8 cellular contexts compared by ENCODE assay signal in the genomic region with DNA sequence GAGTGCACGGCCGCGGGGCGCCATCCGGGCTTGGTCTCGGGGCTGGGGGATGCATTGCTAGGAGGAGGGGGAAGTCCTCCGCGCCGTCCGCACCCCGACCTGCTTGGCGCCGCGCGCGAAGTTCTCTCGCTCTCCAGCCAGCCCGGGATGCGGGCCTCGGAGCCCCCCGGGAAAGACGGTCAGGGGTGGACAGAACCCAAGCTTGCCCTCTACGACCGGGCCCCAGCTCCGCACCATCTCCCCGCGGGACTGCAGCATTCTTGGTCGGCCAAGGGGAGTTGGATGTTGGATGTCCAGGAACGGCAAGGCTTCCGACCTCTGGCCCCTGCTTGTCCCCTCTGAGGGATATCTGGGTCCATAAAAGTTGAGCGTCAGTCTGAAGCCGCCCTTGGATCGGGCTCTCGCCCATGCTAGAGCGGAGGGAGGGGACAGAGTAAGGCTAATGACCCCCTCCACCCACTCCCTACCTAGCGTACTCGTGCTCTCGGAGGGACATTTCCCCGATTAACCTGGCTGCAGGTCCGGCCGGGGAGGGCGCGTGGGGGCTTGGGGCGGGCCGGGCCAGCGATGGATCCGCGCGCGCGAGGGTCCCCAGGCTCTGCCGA. TPM values are rescaled to one million over a fixed set of nuclear protein-coding genes. Genes with fewer than 3 reads are reported as not detected.
DNase-seq lines count a peak whose midpoint lies in the region; ATAC-seq, FAIRE-seq and TF ChIP-seq lines count a peak whose summit lies in the region.

No MANE protein-coding gene starts in this region.

- H3K9me3 ChIP-seq in right atrium auricular region: no peaks in the 10 kb centered on the region
- no peaks in the 10 kb centered on the region for H3K9me3 ChIP-seq in astrocyte (ENCODE audit: insufficient read depth, low read depth, low read length)
- no peaks in the 10 kb centered on the region for H3K9me3 ChIP-seq in right lobe of liver
- H3K9me3 ChIP-seq in vagina: no peaks in the 10 kb centered on the region
- no peaks in the 10 kb centered on the region for H3K9me3 ChIP-seq in mucosa of descending colon

- H3K4me1 ChIP-seq in right atrium auricular region: peaks cover 0 to 22% of the 10 kb centered on the region in 2 donors
- peaks cover 6% of the 10 kb centered on the region for H3K4me1 ChIP-seq in astrocyte (ENCODE audit: insufficient read depth, low read length)
- peaks cover 0 to 11% (median 0%) of the 10 kb centered on the region in 4 donors for H3K4me1 ChIP-seq in right lobe of liver
- H3K4me1 ChIP-seq in vagina: peaks cover 12% of the 10 kb centered on the region
- H3K4me1 ChIP-seq in mucosa of descending colon (ENCODE audit: low read depth): peaks cover 7% of the 10 kb centered on the region

- peaks cover 7% of the 10 kb centered on the region for H3K9me3 Mint-ChIP-seq in astrocyte (ENCODE audit: unreplicated experiment)

- FAIRE-seq in astrocyte (lab: Jason Lieb, UNC): no peak

- no peak for TF ChIP-seq POLR2A in right lobe of liver (IDR thresholded peaks at IDR 0.05)
- no peak for TF ChIP-seq POLR2A in vagina (IDR thresholded peaks at IDR 0.05)

- peaks cover 5 to 17% of the 10 kb centered on the region in 2 donors for H3K27me3 ChIP-seq in right atrium auricular region
- peaks cover 28% of the 10 kb centered on the region for H3K27me3 ChIP-seq in astrocyte (ENCODE audit: insufficient read depth, low read length)
- H3K27me3 ChIP-seq in right lobe of liver: peaks cover 0 to 28% of the 10 kb centered on the region in 2 donors
- no peaks in the 10 kb centered on the region for H3K27me3 ChIP-seq in vagina

- ATAC-seq in right lobe of liver: no peak
- ATAC-seq in mucosa of descending colon: no peak
- no peak for ATAC-seq in HG02884 (IDR thresholded peaks at IDR 0.05; ENCODE audit: unreplicated experiment)

- no peaks in the 10 kb centered on the region for H4K20me1 ChIP-seq in astrocyte (ENCODE audit: insufficient read depth, low read length)

- no peak overlapping the region for H3K27ac Mint-ChIP-seq in astrocyte (ENCODE audit: unreplicated experiment)

- H3K27ac ChIP-seq in right atrium auricular region (no peak overlapping the region), astrocyte (ENCODE audit: low read depth, low read length) (no peak overlapping the region), right lobe of liver (no peak overlapping the region), vagina (no peak overlapping the region)

- peak overlapping the region; percentile 68 for H3K4me3 Mint-ChIP-seq in astrocyte (ENCODE audit: unreplicated experiment)

- no peaks in the 10 kb centered on the region for H3K36me3 Mint-ChIP-seq in astrocyte (ENCODE audit: low read depth, unreplicated experiment)

- no CpG with 5 or more reads among the region's 52 CpGs for WGBS in right lobe of liver (ENCODE audit: insufficient coverage, low coverage, low lambda C conversion rate, missing lambda C conversion rate)

- H3K4me2 ChIP-seq in astrocyte (ENCODE audit: low read length): peak overlapping the region; percentile 87

- peaks cover 3% of the 10 kb centered on the region for H3K4me1 Mint-ChIP-seq in astrocyte (ENCODE audit: low read depth, unreplicated experiment)

- H3K4me3 ChIP-seq in right atrium auricular region (peak overlapping the region; percentile 16 to 53), astrocyte (ENCODE audit: insufficient read depth, low read depth, low read length) (peak overlapping the region; percentile 52), right lobe of liver (peak overlapping the region; percentile 36 to 45 (median 37)), vagina (peak overlapping the region; percentile 34 to 45), mucosa of descending colon (no peak overlapping the region)

- intact Hi-C loops in cardiac septum (cut with DNase I): loop anchor here (2.0 kb wide), 1 partner anchor 163 kb away; no protein-coding TSS in a partner anchor
- intact Hi-C loops in right lobe of liver (cut with DNase I): no loop called here
- intact Hi-C loops in vagina (cut with DNase I): no loop called here
- intact Hi-C loops in mucosa of descending colon (cut with DNase I, micrococcal nuclease): no loop called here

- H3K9ac ChIP-seq in astrocyte (ENCODE audit: low read length): peak overlapping the region; percentile 83

- DNase-seq in right atrium auricular region (ENCODE audit: low spot score): no peak
- DNase-seq in cardiac septum (ENCODE audit: low spot score): no peak
- DNase-seq in astrocyte (ENCODE audit: low read depth): no peak
- DNase-seq in right lobe of liver: no peak
- no peak for DNase-seq in vagina (ENCODE audit: extremely low spot score in 2 of 2)
- no peak for DNase-seq in NCI-H1105 treated with DMSO at 0.1 percent for 48 hours (lab: John Stamatoyannopoulos, UW)
- DNase-seq in mucosa of descending colon: no peak

- TF ChIP-seq CTCF in right atrium auricular region (IDR thresholded peaks at IDR 0.05): no peak
- no peak for TF ChIP-seq CTCF in astrocyte (IDR thresholded peaks at IDR 0.05; ENCODE audit: insufficient read depth, low read depth, low read length)
- TF ChIP-seq CTCF in right lobe of liver (IDR thresholded peaks at IDR 0.05): no peak
- no peak for TF ChIP-seq CTCF in vagina (IDR thresholded peaks at IDR 0.05)
- no peak for TF ChIP-seq CTCF in mucosa of descending colon (IDR thresholded peaks at IDR 0.05)

- H3K79me2 ChIP-seq in astrocyte (ENCODE audit: insufficient read depth, low read length): no peaks in the 10 kb centered on the region

- peak overlapping the region; percentile 92 for H2AFZ ChIP-seq in astrocyte (ENCODE audit: low read depth, low read length)

- H3K27me3 Mint-ChIP-seq in astrocyte (ENCODE audit: low read depth, unreplicated experiment): peaks cover 75% of the 10 kb centered on the region

- H3K36me3 ChIP-seq in right atrium auricular region: no peaks in the 10 kb centered on the region
- H3K36me3 ChIP-seq in astrocyte (ENCODE audit: insufficient read depth, low read length): no peaks in the 10 kb centered on the region
- no peaks in the 10 kb centered on the region for H3K36me3 ChIP-seq in right lobe of liver
- no peaks in the 10 kb centered on the region for H3K36me3 ChIP-seq in vagina
- H3K36me3 ChIP-seq in mucosa of descending colon (ENCODE audit: low read depth): no peaks in the 10 kb centered on the region

RNA-seq across cellular contexts. Expression of a gene that starts 0.5 kb away (rescaled TPM):
- total RNA-seq in right atrium auricular region (under 1 TPM in 1 of 2 donors, not detected in 1; 0.16 TPM), cardiac septum (0.05 TPM), astrocyte (0.32 and 0.34 TPM in 2 replicates), right lobe of liver (under 1 TPM in 1 of 6 experiments, not detected in 5; 0.06 TPM), vagina (not detected), mucosa of descending colon (under 1 TPM; 0.17 to 0.23 (median 0.19) TPM)
